In the genomic region with DNA sequence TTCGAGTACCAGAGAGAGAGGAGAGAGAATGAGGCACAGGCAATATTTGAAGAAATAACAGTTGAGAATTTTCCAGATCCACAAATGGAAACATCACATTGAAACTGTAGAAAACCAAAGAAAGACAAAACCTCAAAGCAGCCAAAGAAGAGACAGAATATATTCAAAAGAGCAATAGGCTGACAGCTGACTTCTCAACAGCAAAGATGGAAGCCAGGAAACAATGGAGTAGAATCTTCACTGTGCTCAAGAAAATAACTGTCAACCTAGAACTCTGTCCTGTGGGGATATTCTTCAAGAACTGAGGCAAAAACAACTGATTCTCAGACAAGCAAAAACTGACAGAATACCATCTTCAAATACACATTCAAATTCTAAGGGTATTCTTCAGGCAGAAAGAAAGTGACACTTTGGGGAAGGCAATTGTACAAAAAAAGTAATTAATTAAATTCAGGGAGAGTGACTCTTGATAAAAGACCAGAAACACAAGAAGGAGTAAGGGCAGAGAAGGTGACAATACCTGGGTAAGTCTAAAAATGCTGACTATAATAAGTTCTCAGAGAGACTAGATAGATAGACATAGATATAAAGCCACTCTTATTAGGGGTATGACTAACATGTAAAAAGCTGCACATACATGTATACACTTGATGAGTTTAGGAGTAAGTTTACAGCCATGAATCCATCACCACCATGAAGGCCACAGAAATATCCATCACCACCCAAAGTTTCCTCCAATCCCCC, we compare ENCODE assay signal across 1 cellular context.
TF ChIP-seq lines count a peak whose summit lies in the region.

No MANE protein-coding gene starts in this region.

TF ChIP-seq in K562, 482 proteins besides CTCF, POLR2A, EP300 and RAD21:
- TF ChIP-seq KLF10 (CRISPR knock-in tag; IDR thresholded peaks at IDR 0.05) (no peak), CREM (IDR thresholded peaks at IDR 0.05; ENCODE audit: low read depth) (no peak), CBX3 (IDR thresholded peaks at IDR 0.05; ENCODE audit: borderline replicate concordance in 1 of 2, low read length in 2 of 2) (peak in 1 of 2 experiments; percentile 98; a peak in 2 of 3 replicates), ZSCAN32 (CRISPR knock-in tag; IDR thresholded peaks at IDR 0.05) (no peak), TRIM24 (IDR thresholded peaks at IDR 0.05) (0 out of 4 replicates have a peak, but pooled peaks of 1 of the 2 experiments have one; percentile 25), FUS (optimal IDR thresholded peaks at IDR 0.05; ENCODE audit: low read depth, low read length) (no peak), CHD2 (IDR thresholded peaks at IDR 0.05; ENCODE audit: low read depth, low read length) (no peak), BRD4 (IDR thresholded peaks at IDR 0.05) (no peak), RBM15 (IDR thresholded peaks at IDR 0.05; ENCODE audit: insufficient read depth, low read length) (no peak), CBX5 (IDR thresholded peaks at IDR 0.05; ENCODE audit: borderline replicate concordance, low read depth) (peak; percentile 84; the same call in 1 of the 2 replicates), ZKSCAN3 (CRISPR knock-in tag; IDR thresholded peaks at IDR 0.05) (no peak), KAT2B (IDR thresholded peaks at IDR 0.05; ENCODE audit: low read depth, low read length) (no peak), PCBP1 (IDR thresholded peaks at IDR 0.05; ENCODE audit: low read depth, low read length, poor library complexity, severe bottlenecking) (no peak), NR3C1 (CRISPR knock-in tag; IDR thresholded peaks at IDR 0.05) (no peak), JUN (IDR thresholded peaks at IDR 0.05; ENCODE audit: borderline replicate concordance, low read depth, low read length) (no peak), JUN (CRISPR knock-in tag; IDR thresholded peaks at IDR 0.05; ENCODE audit: borderline replicate concordance) (no peak), ZNF316 (IDR thresholded peaks at IDR 0.05) (peak; percentile 49), TRIM28 (IDR thresholded peaks at IDR 0.05) (peak; percentile 96), NCOA4 (IDR thresholded peaks at IDR 0.05; ENCODE audit: partially characterized antibody) (no peak), NRF1 (conservative IDR thresholded peaks at IDR 0.05 in 1 of 2, IDR thresholded peaks at IDR 0.05 in 1 of 2) (no peak), EGR1 (conservative IDR thresholded peaks at IDR 0.05) (no peak), NEUROD1 (IDR thresholded peaks at IDR 0.05; ENCODE audit: borderline replicate concordance, low read depth, low read length, partially characterized antibody) (no peak)
- TF ChIP-seq, protein P1, sequence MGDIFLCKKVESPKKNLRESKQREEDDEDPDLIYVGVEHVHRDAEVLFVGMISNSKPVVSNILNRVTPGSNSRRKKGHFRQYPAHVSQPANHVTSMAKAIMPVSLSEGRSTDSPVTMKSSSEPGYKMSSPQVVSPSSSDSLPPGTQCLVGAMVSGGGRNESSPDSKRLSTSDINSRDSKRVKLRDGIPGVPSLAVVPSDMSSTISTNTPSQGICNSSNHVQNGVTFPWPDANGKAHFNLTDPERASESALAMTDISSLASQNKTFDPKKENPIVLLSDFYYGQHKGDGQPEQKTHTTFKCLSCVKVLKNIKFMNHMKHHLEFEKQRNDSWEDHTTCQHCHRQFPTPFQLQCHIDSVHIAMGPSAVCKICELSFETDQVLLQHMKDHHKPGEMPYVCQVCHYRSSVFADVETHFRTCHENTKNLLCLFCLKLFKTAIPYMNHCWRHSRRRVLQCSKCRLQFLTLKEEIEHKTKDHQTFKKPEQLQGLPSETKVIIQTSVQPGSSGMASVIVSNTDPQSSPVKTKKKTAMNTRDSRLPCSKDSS (IDR thresholded peaks at IDR 0.05; ENCODE audit: low read depth, partially characterized antibody) = peak; percentile 30
- TF ChIP-seq, protein P2, sequence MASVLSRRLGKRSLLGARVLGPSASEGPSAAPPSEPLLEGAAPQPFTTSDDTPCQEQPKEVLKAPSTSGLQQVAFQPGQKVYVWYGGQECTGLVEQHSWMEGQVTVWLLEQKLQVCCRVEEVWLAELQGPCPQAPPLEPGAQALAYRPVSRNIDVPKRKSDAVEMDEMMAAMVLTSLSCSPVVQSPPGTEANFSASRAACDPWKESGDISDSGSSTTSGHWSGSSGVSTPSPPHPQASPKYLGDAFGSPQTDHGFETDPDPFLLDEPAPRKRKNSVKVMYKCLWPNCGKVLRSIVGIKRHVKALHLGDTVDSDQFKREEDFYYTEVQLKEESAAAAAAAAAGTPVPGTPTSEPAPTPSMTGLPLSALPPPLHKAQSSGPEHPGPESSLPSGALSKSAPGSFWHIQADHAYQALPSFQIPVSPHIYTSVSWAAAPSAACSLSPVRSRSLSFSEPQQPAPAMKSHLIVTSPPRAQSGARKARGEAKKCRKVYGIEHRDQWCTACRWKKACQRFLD (CRISPR knock-in tag; IDR thresholded peaks at IDR 0.05) = no peak
- TF ChIP-seq, protein P3, sequence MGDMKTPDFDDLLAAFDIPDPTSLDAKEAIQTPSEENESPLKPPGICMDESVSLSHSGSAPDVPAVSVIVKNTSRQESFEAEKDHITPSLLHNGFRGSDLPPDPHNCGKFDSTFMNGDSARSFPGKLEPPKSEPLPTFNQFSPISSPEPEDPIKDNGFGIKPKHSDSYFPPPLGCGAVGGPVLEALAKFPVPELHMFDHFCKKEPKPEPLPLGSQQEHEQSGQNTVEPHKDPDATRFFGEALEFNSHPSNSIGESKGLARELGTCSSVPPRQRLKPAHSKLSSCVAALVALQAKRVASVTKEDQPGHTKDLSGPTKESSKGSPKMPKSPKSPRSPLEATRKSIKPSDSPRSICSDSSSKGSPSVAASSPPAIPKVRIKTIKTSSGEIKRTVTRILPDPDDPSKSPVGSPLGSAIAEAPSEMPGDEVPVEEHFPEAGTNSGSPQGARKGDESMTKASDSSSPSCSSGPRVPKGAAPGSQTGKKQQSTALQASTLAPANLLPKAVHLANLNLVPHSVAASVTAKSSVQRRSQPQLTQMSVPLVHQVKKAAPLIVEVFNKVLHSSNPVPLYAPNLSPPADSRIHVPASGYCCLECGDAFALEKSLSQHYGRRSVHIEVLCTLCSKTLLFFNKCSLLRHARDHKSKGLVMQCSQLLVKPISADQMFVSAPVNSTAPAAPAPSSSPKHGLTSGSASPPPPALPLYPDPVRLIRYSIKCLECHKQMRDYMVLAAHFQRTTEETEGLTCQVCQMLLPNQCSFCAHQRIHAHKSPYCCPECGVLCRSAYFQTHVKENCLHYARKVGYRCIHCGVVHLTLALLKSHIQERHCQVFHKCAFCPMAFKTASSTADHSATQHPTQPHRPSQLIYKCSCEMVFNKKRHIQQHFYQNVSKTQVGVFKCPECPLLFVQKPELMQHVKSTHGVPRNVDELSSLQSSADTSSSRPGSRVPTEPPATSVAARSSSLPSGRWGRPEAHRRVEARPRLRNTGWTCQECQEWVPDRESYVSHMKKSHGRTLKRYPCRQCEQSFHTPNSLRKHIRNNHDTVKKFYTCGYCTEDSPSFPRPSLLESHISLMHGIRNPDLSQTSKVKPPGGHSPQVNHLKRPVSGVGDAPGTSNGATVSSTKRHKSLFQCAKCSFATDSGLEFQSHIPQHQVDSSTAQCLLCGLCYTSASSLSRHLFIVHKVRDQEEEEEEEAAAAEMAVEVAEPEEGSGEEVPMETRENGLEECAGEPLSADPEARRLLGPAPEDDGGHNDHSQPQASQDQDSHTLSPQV (IDR thresholded peaks at IDR 0.05) = no peak
